In the genomic region with DNA sequence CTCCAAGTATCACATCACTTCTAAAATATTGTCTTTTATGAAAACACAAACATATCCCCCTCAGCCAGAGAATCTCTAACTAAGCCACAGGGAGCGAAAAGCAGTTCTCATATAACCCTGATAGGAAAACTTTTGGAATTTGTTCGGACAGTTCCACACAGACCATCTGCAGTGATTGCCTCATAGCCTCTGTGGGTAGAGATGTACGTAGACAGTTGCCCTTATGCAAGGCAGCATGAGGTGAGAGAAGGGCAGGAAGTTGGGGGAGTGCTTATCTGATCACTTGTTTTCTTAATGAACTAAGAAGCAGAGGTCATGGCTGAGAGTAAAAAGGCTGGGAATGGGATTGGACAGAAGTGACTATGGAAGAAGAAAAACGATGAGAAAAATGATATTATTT, we compare ENCODE assay signal across 1 cellular context.
TF ChIP-seq lines count a peak whose summit lies in the region.

No MANE protein-coding gene starts in this region.

TF ChIP-seq in HepG2, 621 proteins besides CTCF, POLR2A, EP300 and RAD21 (continued from another document):
- TF ChIP-seq, protein P1, sequence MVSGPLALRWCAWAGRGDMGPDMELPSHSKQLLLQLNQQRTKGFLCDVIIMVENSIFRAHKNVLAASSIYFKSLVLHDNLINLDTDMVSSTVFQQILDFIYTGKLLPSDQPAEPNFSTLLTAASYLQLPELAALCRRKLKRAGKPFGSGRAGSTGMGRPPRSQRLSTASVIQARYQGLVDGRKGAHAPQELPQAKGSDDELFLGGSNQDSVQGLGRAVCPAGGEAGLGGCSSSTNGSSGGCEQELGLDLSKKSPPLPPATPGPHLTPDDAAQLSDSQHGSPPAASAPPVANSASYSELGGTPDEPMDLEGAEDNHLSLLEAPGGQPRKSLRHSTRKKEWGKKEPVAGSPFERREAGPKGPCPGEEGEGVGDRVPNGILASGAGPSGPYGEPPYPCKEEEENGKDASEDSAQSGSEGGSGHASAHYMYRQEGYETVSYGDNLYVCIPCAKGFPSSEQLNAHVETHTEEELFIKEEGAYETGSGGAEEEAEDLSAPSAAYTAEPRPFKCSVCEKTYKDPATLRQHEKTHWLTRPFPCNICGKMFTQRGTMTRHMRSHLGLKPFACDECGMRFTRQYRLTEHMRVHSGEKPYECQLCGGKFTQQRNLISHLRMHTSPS (CRISPR knock-in tag; IDR thresholded peaks at IDR 0.05; ENCODE audit: low read depth): peak; percentile 81; the same call in 1 of the 2 replicates
- TF ChIP-seq SCMH1 (CRISPR knock-in tag; IDR thresholded peaks at IDR 0.05; ENCODE audit: borderline replicate concordance) (no peak), ZNF589 (CRISPR knock-in tag; conservative IDR thresholded peaks at IDR 0.05) (0 out of 2 replicates have a peak, but pooled peaks have one; percentile 37), DNMT3B (CRISPR knock-in tag; conservative IDR thresholded peaks at IDR 0.05) (peak; percentile 93), ZNF879 (CRISPR knock-in tag; IDR thresholded peaks at IDR 0.05) (no peak)
- TF ChIP-seq, protein P2, sequence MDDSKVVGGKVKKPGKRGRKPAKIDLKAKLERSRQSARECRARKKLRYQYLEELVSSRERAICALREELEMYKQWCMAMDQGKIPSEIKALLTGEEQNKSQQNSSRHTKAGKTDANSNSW (CRISPR knock-in tag; IDR thresholded peaks at IDR 0.05; ENCODE audit: borderline replicate concordance): no peak
- TF ChIP-seq, protein P3, sequence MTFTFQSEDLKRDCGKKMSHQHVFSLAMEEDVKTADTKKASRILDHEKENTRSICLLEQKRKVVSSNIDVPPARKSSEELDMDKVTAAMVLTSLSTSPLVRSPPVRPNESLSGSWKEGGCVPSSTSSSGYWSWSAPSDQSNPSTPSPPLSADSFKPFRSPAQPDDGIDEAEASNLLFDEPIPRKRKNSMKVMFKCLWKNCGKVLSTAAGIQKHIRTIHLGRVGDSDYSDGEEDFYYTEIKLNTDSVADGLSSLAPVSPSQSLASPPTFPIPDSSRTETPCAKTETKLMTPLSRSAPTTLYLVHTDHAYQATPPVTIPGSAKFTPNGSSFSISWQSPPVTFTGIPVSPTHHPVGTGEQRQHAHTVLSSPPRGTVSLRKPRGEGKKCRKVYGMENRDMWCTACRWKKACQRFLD (CRISPR knock-in tag; IDR thresholded peaks at IDR 0.05; ENCODE audit: borderline replicate concordance): no peak
TF ChIP-seq in HepG2: peak in this region for 258.
